ENCODE assay signal across 8 cellular contexts in genomic region chr11:118689852-118690552, GRCh38. TPM values are rescaled to one million over a fixed set of nuclear protein-coding genes. Genes with fewer than 3 reads are reported as not detected.
DNase-seq lines count a peak whose midpoint lies in the region; ATAC-seq and TF ChIP-seq lines count a peak whose summit lies in the region.

No MANE protein-coding gene starts in this region.

- H3K4me1 Mint-ChIP-seq in progenitor cell of endocrine pancreas (ENCODE audit: low read depth) = peaks cover 13% of the 10 kb centered on the region

- H3K36me3 ChIP-seq in GM06990 (ENCODE audit: control insufficient read depth, insufficient read depth, low read length) (no peaks in the 10 kb centered on the region), left ventricle myocardium inferior (no peaks in the 10 kb centered on the region), upper lobe of left lung (no peaks in the 10 kb centered on the region)

- no peaks in the 10 kb centered on the region for H3K27me3 Mint-ChIP-seq in progenitor cell of endocrine pancreas

- H3K36me3 Mint-ChIP-seq in progenitor cell of endocrine pancreas (ENCODE audit: insufficient read depth) = no peaks in the 10 kb centered on the region

- TF ChIP-seq EP300 in upper lobe of left lung (IDR thresholded peaks at IDR 0.05) = peak in 1 of 4 donors; percentile 57

- intact Hi-C loops in left ventricle myocardium inferior (cut with micrococcal nuclease) = loop anchor here (10.0 kb wide), 1 partner anchor 275 kb away; no protein-coding TSS in a partner anchor

- H3K27ac ChIP-seq in left ventricle myocardium inferior (replicated peaks) (peak overlapping the region; percentile 86), upper lobe of left lung (peak overlapping the region; percentile 54 to 88 (median 74))

- peak overlapping the region; percentile 74 for H3K4me3 Mint-ChIP-seq in progenitor cell of endocrine pancreas (ENCODE audit: low read depth)

- peak overlapping the region; percentile 47 for H3K4me3 ChIP-seq in GM06990 (replicated peaks; ENCODE audit: low read depth, low read length)
- peak overlapping the region; percentile 62 for H3K4me3 ChIP-seq in left ventricle myocardium inferior
- H3K4me3 ChIP-seq in upper lobe of left lung = peak overlapping the region in 3 of 4 donors; percentile 32 to 52 (median 50)

- H3K4me1 ChIP-seq in left ventricle myocardium inferior = peaks cover 17% of the 10 kb centered on the region
- peaks cover 14 to 21% (median 17%) of the 10 kb centered on the region in 4 donors for H3K4me1 ChIP-seq in upper lobe of left lung

- no peaks in the 10 kb centered on the region for H3K27me3 ChIP-seq in GM06990 (replicated peaks; ENCODE audit: control insufficient read depth, insufficient read depth, low read length)
- no peaks in the 10 kb centered on the region for H3K27me3 ChIP-seq in left ventricle myocardium inferior (ENCODE audit: low read depth)
- H3K27me3 ChIP-seq in upper lobe of left lung = no peaks in the 10 kb centered on the region

- H3K9me3 ChIP-seq in left ventricle myocardium inferior (replicated peaks) (no peaks in the 10 kb centered on the region), upper lobe of left lung (no peaks in the 10 kb centered on the region)

- WGBS in upper lobe of left lung, 2 donors = 7 to 100% methylated on average over 1 to 17 of the region's 30 CpGs

- ATAC-seq in HG02678 (IDR thresholded peaks at IDR 0.05; ENCODE audit: unreplicated experiment) (peak; percentile 84), upper lobe of left lung (ENCODE audit: low FRiP score in 2 of 2) (peak; percentile 97)

- H3K9me3 Mint-ChIP-seq in progenitor cell of endocrine pancreas (ENCODE audit: low read depth) = peaks cover 3% of the 10 kb centered on the region

- TF ChIP-seq CTCF in GM06990 (IDR thresholded peaks at IDR 0.05; ENCODE audit: insufficient read depth, low read length, poor library complexity, severe bottlenecking) = peak; percentile 95
- peak; percentile 90 for TF ChIP-seq CTCF in left ventricle myocardium inferior (IDR thresholded peaks at IDR 0.05; ENCODE audit: borderline replicate concordance)
- peak; percentile 80 for TF ChIP-seq CTCF in progenitor cell of endocrine pancreas (IDR thresholded peaks at IDR 0.05; ENCODE audit: unreplicated experiment)
- peak; percentile 89 to 97 (median 92) for TF ChIP-seq CTCF in upper lobe of left lung (IDR thresholded peaks at IDR 0.05)

- peak overlapping the region; percentile 94 for H3K27ac Mint-ChIP-seq in progenitor cell of endocrine pancreas

- peak in 1 of 4 donors; percentile 13 for TF ChIP-seq POLR2A in upper lobe of left lung (IDR thresholded peaks at IDR 0.05)

- DNase-seq in GM06990 (ENCODE audit: extremely low read depth, insufficient read length) (peak; percentile 78), NCI-H1417 (lab: John Stamatoyannopoulos, UW) (peak; percentile 85 to 96 (median 96)), T-helper 1 cell (peak; percentile 59 to 86 (median 75)), amygdala (lab: John Stamatoyannopoulos, UW) (peak; percentile 77 to 100 (median 96)), left ventricle myocardium inferior (peak; percentile 96), progenitor cell of endocrine pancreas (ENCODE audit: low spot score, unreplicated experiment) (peak; percentile 97), upper lobe of left lung (peak; percentile 96 to 98)

RNA-seq across cellular contexts. Expression of gene TREH, which starts 10.6 kb away (rescaled TPM):
- total RNA-seq in left ventricle myocardium inferior (not detected), progenitor cell of endocrine pancreas (not detected in 2 replicates), upper lobe of left lung (1 to 10 TPM in 1 of 6 donors, under 1 TPM in 2, not detected in 3; 0.17 to 1.0 (median 0.89) TPM)

Comparison
In these comparisons a context has a peak if more than half of its experiments do, and no peak if none do; other contexts are left out.
1. Peak in every context shown above with its lines: DNase-seq, ATAC-seq, H3K4me3 ChIP-seq and H3K27ac ChIP-seq.